19 cellular contexts compared by ENCODE assay signal in the genomic region with DNA sequence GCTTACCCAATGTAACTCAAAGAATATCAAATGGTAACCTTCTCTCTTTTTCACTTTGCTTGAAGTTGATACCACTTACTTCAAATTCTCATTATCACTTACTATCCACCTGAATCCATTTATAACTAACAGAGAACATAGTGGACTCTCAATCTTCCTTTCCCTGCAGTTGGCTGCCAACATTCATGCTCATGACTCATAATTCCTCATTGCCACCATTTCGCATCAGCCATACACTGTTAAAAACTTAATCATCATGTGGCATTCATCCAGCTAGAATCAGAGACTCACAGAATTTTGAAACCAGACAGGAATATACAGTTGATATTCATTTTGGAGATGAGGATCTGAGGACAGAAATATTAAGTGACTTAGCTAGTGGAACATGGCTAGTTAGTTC. TPM values are rescaled to one million over a fixed set of nuclear protein-coding genes. Genes with fewer than 3 reads are reported as not detected.
DNase-seq lines count a peak whose midpoint lies in the region; ATAC-seq, FAIRE-seq and TF ChIP-seq lines count a peak whose summit lies in the region.
"Had no signal": no experiment of that assay in that cellular context is flagged by ENCODE, and none has a peak within 500 bp of the region (broad histone marks: within the 10 kb centered on the region; RNA-seq: fewer than 3 reads in every experiment).

No MANE protein-coding gene starts in this region.

- no peak for TF ChIP-seq CTCF in endothelial cell of umbilical vein (IDR thresholded peaks at IDR 0.05; ENCODE audit: extremely low read depth in 1 of 2, insufficient read depth in 1 of 2, low read depth in 1 of 2, low read length in 2 of 2)
- no peak for TF ChIP-seq CTCF in mucosa of descending colon (IDR thresholded peaks at IDR 0.05)
- no peak for TF ChIP-seq CTCF in natural killer cell (IDR thresholded peaks at IDR 0.05)
- no peak for TF ChIP-seq CTCF in left ventricle myocardium inferior (IDR thresholded peaks at IDR 0.05; ENCODE audit: borderline replicate concordance)

- FAIRE-seq in endothelial cell of umbilical vein (lab: Jason Lieb, UNC) = no peak
- FAIRE-seq: K562 had no signal

- H4K20me1 ChIP-seq in endothelial cell of umbilical vein (replicated peaks; ENCODE audit: control insufficient read depth, extremely low read depth, insufficient read depth, low read length) = no peaks in the 10 kb centered on the region

- BruUV-seq in endothelial cell of umbilical vein (replicated peaks; lab: Mats Ljungman, UMichigan) = no TSS peak

- no peak for TF ChIP-seq POLR2A in endothelial cell of umbilical vein (IDR thresholded peaks at IDR 0.05; ENCODE audit: low read depth, low read length)

- no peak overlapping the region for H3K27ac ChIP-seq in endothelial cell of umbilical vein (ENCODE audit: insufficient read depth, low read depth, low read length)
- no peak overlapping the region for H3K27ac ChIP-seq in left ventricle myocardium inferior (replicated peaks)
- H3K27ac ChIP-seq: ascending aorta, psoas muscle had no signal

- H3K27me3 ChIP-seq in endothelial cell of umbilical vein (ENCODE audit: control insufficient read depth in 2 of 2, insufficient read depth in 2 of 2, low read length in 2 of 2) (no peaks in the 10 kb centered on the region), left ventricle myocardium inferior (ENCODE audit: low read depth) (no peaks in the 10 kb centered on the region)
- H3K27me3 ChIP-seq: ascending aorta had no signal

- H3K79me2 ChIP-seq in endothelial cell of umbilical vein (ENCODE audit: control insufficient read depth, insufficient read depth, low read length) = no peaks in the 10 kb centered on the region

- dilution Hi-C loops in endothelial cell of umbilical vein (cut with MboI; ENCODE audit: extremely low pct_ligation_motif_present, low sequenced_read_pairs) = no loop called here

- H3K36me3 Mint-ChIP-seq in natural killer cell = no peaks in the 10 kb centered on the region
- H3K36me3 Mint-ChIP-seq: natural killer cell treated with Interleukin-12 subunit alpha and Interleukin-12 subunit beta and Interleukin-15 and Interleukin-18, amount 100 ng/mL, for 72 hours had no signal

- POLR2A ChIA-PET in endothelial cell of umbilical vein (lab: Charles Lee) = no interaction called here

- no peak overlapping the region for H3K9ac ChIP-seq in endothelial cell of umbilical vein (replicated peaks; ENCODE audit: extremely low read depth, insufficient read depth, low read length)

- no peaks in the 10 kb centered on the region for H3K4me1 Mint-ChIP-seq in natural killer cell

- H3K4me2 ChIP-seq in endothelial cell of umbilical vein (ENCODE audit: insufficient read depth, low read length) = no peak overlapping the region

- H3K4me3 Mint-ChIP-seq in natural killer cell = no peak overlapping the region
- H3K4me3 Mint-ChIP-seq: natural killer cell treated with Interleukin-12 subunit alpha and Interleukin-12 subunit beta and Interleukin-15 and Interleukin-18, amount 100 ng/mL, for 72 hours had no signal

- H3K9me1 ChIP-seq in endothelial cell of umbilical vein (replicated peaks; ENCODE audit: control insufficient read depth, extremely low read depth, insufficient read depth, low read length) = no peaks in the 10 kb centered on the region

- DNase-seq in EL = peak; percentile 56
- peak; percentile 60 for DNase-seq in NCI-H446 treated with DMSO at 0.1 percent for 48 hours (lab: John Stamatoyannopoulos, UW)
- DNase-seq in endothelial cell of umbilical vein (ENCODE audit: low read depth, low spot score) = peak; percentile 35
- DNase-seq in mucosa of descending colon = no peak
- DNase-seq in natural killer cell = no peak
- DNase-seq in left ventricle myocardium inferior = no peak
- no peak for DNase-seq in NCI-H2107 treated with DMSO at 0.1 percent for 48 hours (lab: John Stamatoyannopoulos, UW; ENCODE audit: unreplicated experiment)
- DNase-seq: activated CD4-positive, alpha-beta T cell treated with anti-CD3 and anti-CD28 coated beads, Interleukin-2, amount 50 U/mL, for 48 hours; C1 segment of cervical spinal cord; GF-D8; NCI-H82; psoas muscle; SHP77 treated with DMSO at 0.1 percent for 48 hours; stimulated activated CD4-positive, alpha-beta T cell treated with anti-CD3 and anti-CD28 coated beads, Interleukin-1b, Interleukin-23, amount 100 ng/mL, for 48 hours; trophoblast cell had no signal

- H3K36me3 ChIP-seq in endothelial cell of umbilical vein (ENCODE audit: control insufficient read depth in 2 of 2, extremely low read depth in 1 of 2, insufficient read depth in 2 of 2, low read length in 2 of 2) (no peaks in the 10 kb centered on the region), mucosa of descending colon (ENCODE audit: low read depth) (no peaks in the 10 kb centered on the region), left ventricle myocardium inferior (no peaks in the 10 kb centered on the region)
- H3K36me3 ChIP-seq: ascending aorta had no signal

- intact Hi-C loops in endothelial cell of umbilical vein (cut with micrococcal nuclease) = no loop called here
- intact Hi-C loops in mucosa of descending colon (cut with DNase I, micrococcal nuclease) = no loop called here
- intact Hi-C loops in natural killer cell (cut with micrococcal nuclease) = no loop called here
- intact Hi-C loops in left ventricle myocardium inferior (cut with micrococcal nuclease) = no loop called here

- H3K9me3 Mint-ChIP-seq in natural killer cell = peaks cover 0 to 2% of the 10 kb centered on the region in 2 donors
- H3K9me3 Mint-ChIP-seq: natural killer cell treated with Interleukin-12 subunit alpha and Interleukin-12 subunit beta and Interleukin-15 and Interleukin-18, amount 100 ng/mL, for 72 hours had no signal

- no peaks in the 10 kb centered on the region for H3K9me3 ChIP-seq in endothelial cell of umbilical vein (replicated peaks; ENCODE audit: control insufficient read depth, insufficient read depth, low read length)
- H3K9me3 ChIP-seq in mucosa of descending colon = no peaks in the 10 kb centered on the region
- H3K9me3 ChIP-seq in left ventricle myocardium inferior (replicated peaks) = no peaks in the 10 kb centered on the region
- H3K9me3 ChIP-seq: ascending aorta, psoas muscle had no signal

- H2AFZ ChIP-seq in endothelial cell of umbilical vein (ENCODE audit: low read depth, low read length) = no peak overlapping the region

- H3K4me1 ChIP-seq in endothelial cell of umbilical vein (ENCODE audit: control insufficient read depth, extremely low read depth, insufficient read depth, low read length) (no peaks in the 10 kb centered on the region), mucosa of descending colon (ENCODE audit: low read depth) (no peaks in the 10 kb centered on the region), left ventricle myocardium inferior (no peaks in the 10 kb centered on the region)
- H3K4me1 ChIP-seq: ascending aorta, psoas muscle had no signal

- no peak overlapping the region for H3K4me3 ChIP-seq in endothelial cell of umbilical vein (replicated peaks in 1 of 3; ENCODE audit: insufficient read depth in 1 of 3, low read depth in 1 of 3, low read length in 3 of 3)
- H3K4me3 ChIP-seq in mucosa of descending colon = no peak overlapping the region
- no peak overlapping the region for H3K4me3 ChIP-seq in left ventricle myocardium inferior
- H3K4me3 ChIP-seq: ascending aorta, K562, psoas muscle had no signal

- ATAC-seq in mucosa of descending colon (peak; percentile 60), esophagus mucosa (no peak), natural killer cell (no peak)
- ATAC-seq: K562; natural killer cell treated with Interleukin-12 subunit alpha and Interleukin-12 subunit beta and Interleukin-15 and Interleukin-18, amount 100 ng/mL, for 72 hours; psoas muscle had no signal

- CTCF ChIA-PET in endothelial cell of umbilical vein (lab: Charles Lee) = interaction anchor here (1.1 to 1.9 kb wide), 2 partner anchors 10 to 15 kb away, joined by 3 to 7 read pairs; no protein-coding TSS in a partner anchor

- H3K27ac Mint-ChIP-seq in natural killer cell = no peak overlapping the region
- H3K27ac Mint-ChIP-seq: natural killer cell treated with Interleukin-12 subunit alpha and Interleukin-12 subunit beta and Interleukin-15 and Interleukin-18, amount 100 ng/mL, for 72 hours had no signal

- H3K27me3 Mint-ChIP-seq in natural killer cell (ENCODE audit: low read depth in 2 of 2) = no peaks in the 10 kb centered on the region

TF ChIP-seq in endothelial cell of umbilical vein, 7 proteins besides CTCF, POLR2A, EP300 and RAD21:
- TF ChIP-seq FOS (IDR thresholded peaks at IDR 0.05; ENCODE audit: borderline replicate concordance, insufficient read depth, low read length) (peak; percentile 69), MYC (IDR thresholded peaks at IDR 0.05; ENCODE audit: low read depth, low read length) (no peak), JUN (IDR thresholded peaks at IDR 0.05; ENCODE audit: borderline replicate concordance, insufficient read depth, insufficient read length, low read depth) (no peak)

RNA-seq across cellular contexts. Expression of a gene that starts 56.8 kb away (rescaled TPM):
- not detected in 2 replicates for total RNA-seq in endothelial cell of umbilical vein
- 0.02 and 0.18 TPM in 2 replicates for polyA plus RNA-seq in endothelial cell of umbilical vein
- polyA plus RNA-seq in endothelial cell of umbilical vein (2011; cell fraction: cytosol; rRNA removed) = 0.01 and 0.03 TPM in 2 replicates
- not detected in 2 replicates for polyA plus RNA-seq in endothelial cell of umbilical vein (2011; cell fraction: nucleus; rRNA removed)
- not detected in 2 replicates for polyA plus RNA-seq in endothelial cell of umbilical vein (2012)
- polyA minus RNA-seq in endothelial cell of umbilical vein = not detected in 2 replicates
- not detected for polyA minus RNA-seq in endothelial cell of umbilical vein (2011; cell fraction: cytosol; rRNA and poly(A)+ RNA removed)
- polyA minus RNA-seq in endothelial cell of umbilical vein (2011; cell fraction: nucleus; rRNA and poly(A)+ RNA removed) = not detected in 2 replicates
- total RNA-seq in mucosa of descending colon = 1 to 10 TPM; 3.8 to 6.3 (median 4.0) TPM
- 0.12 TPM for total RNA-seq in esophagus mucosa
- total RNA-seq in natural killer cell = 1 to 10 TPM; 1.7 to 2.2 (median 1.9) TPM
- total RNA-seq in left ventricle myocardium inferior = not detected
- total RNA-seq: ascending aorta, K562, psoas muscle had no signal
- polyA plus RNA-seq: K562 had no signal

Comparison
In these comparisons a context has a peak if more than half of its experiments do, and no peak if none do; other contexts are left out.
1. DNase-seq: peak in EL (single experiment), NCI-H446 treated with DMSO at 0.1 percent for 48 hours (single experiment) and endothelial cell of umbilical vein (single experiment); none in mucosa of descending colon (0 of 3), natural killer cell (single experiment), left ventricle myocardium inferior (single experiment) and NCI-H2107 treated with DMSO at 0.1 percent for 48 hours (single experiment).